Comparison of ENCODE assay signal across 9 cellular contexts in genomic region chr3:50519471-50520089, GRCh38. TPM values are rescaled to one million over a fixed set of nuclear protein-coding genes. Genes with fewer than 3 reads are reported as not detected.
DNase-seq lines count a peak whose midpoint lies in the region; ATAC-seq and TF ChIP-seq lines count a peak whose summit lies in the region.
"Had no signal": no experiment of that assay in that cellular context is flagged by ENCODE, and none has a peak within 500 bp of the region (broad histone marks: within the 10 kb centered on the region; RNA-seq: fewer than 3 reads in every experiment).

No MANE protein-coding gene starts in this region.

- ATAC-seq in HG02852 (IDR thresholded peaks at IDR 0.05; ENCODE audit: unreplicated experiment) (peak; percentile 58), upper lobe of right lung (peak; percentile 78)
- peak; percentile 78 to 82 for ATAC-seq in activated T-cell treated with anti-CD3 and anti-CD28 coated beads, Interleukin-2, amount 50 U/mL, for 4 hours

- peaks cover 20% of the 10 kb centered on the region for H3K4me1 ChIP-seq in upper lobe of right lung

- no peak overlapping the region for H3K4me3 Mint-ChIP-seq in activated T-cell treated with anti-CD3 and anti-CD28 coated beads, Interleukin-2, amount 50 U/mL, for 4 hours
- no peak overlapping the region for H3K4me3 Mint-ChIP-seq in osteocyte (ENCODE audit: unreplicated experiment)
- H3K4me3 Mint-ChIP-seq: activated naive CD8-positive, alpha-beta T cell had no signal

- intact Hi-C loops in upper lobe of right lung (cut with DNase I): no loop called here

- peaks cover 2% of the 10 kb centered on the region for H3K27me3 Mint-ChIP-seq in activated T-cell treated with anti-CD3 and anti-CD28 coated beads, Interleukin-2, amount 50 U/mL, for 4 hours (ENCODE audit: low read depth)
- peaks cover 31% of the 10 kb centered on the region for H3K27me3 Mint-ChIP-seq in osteocyte (ENCODE audit: unreplicated experiment)
- H3K27me3 Mint-ChIP-seq: activated naive CD8-positive, alpha-beta T cell had no signal

- H3K36me3 Mint-ChIP-seq in activated T-cell treated with anti-CD3 and anti-CD28 coated beads, Interleukin-2, amount 50 U/mL, for 4 hours (ENCODE audit: insufficient read depth): no peaks in the 10 kb centered on the region
- no peaks in the 10 kb centered on the region for H3K36me3 Mint-ChIP-seq in osteocyte (ENCODE audit: unreplicated experiment)
- H3K36me3 Mint-ChIP-seq: activated naive CD8-positive, alpha-beta T cell had no signal

- no peaks in the 10 kb centered on the region for H3K36me3 ChIP-seq in upper lobe of right lung

- no peak overlapping the region for H3K27ac ChIP-seq in upper lobe of right lung

- H3K27ac Mint-ChIP-seq in osteocyte (ENCODE audit: unreplicated experiment): no peak overlapping the region
- H3K27ac Mint-ChIP-seq: activated naive CD8-positive, alpha-beta T cell had no signal

- DNase-seq in COLO829 (ENCODE audit: low spot score) (peak; percentile 58), OCI-M1 (lab: John Stamatoyannopoulos, UW) (peak; percentile 66), fibroblast of peridontal ligament (ENCODE audit: extremely low read depth) (peak; percentile 22), osteocyte (ENCODE audit: extremely low spot score, unreplicated experiment) (no peak), upper lobe of right lung (peak; percentile 82), OCI-M2 (lab: John Stamatoyannopoulos, UW; ENCODE audit: unreplicated experiment) (no peak)
- peak; percentile 67 for DNase-seq in activated T-cell treated with anti-CD3 and anti-CD28 coated beads, Interleukin-2, amount 50 U/mL, for 4 hours

- H3K4me3 ChIP-seq in upper lobe of right lung: no peak overlapping the region

- no peaks in the 10 kb centered on the region for H3K27me3 ChIP-seq in upper lobe of right lung

- no peaks in the 10 kb centered on the region for H3K9me3 ChIP-seq in upper lobe of right lung

- peaks cover 6% of the 10 kb centered on the region for H3K4me1 Mint-ChIP-seq in activated T-cell treated with anti-CD3 and anti-CD28 coated beads, Interleukin-2, amount 50 U/mL, for 4 hours (ENCODE audit: low read depth)
- H3K4me1 Mint-ChIP-seq in osteocyte (ENCODE audit: unreplicated experiment): peaks cover 30% of the 10 kb centered on the region

- H3K9me3 Mint-ChIP-seq in activated T-cell treated with anti-CD3 and anti-CD28 coated beads, Interleukin-2, amount 50 U/mL, for 4 hours: no peaks in the 10 kb centered on the region
- no peaks in the 10 kb centered on the region for H3K9me3 Mint-ChIP-seq in osteocyte (ENCODE audit: unreplicated experiment)

- TF ChIP-seq CTCF in osteocyte (IDR thresholded peaks at IDR 0.05): peak; percentile 85
- TF ChIP-seq CTCF in upper lobe of right lung (IDR thresholded peaks at IDR 0.05): peak; percentile 90

RNA-seq across cellular contexts. Expression of gene CACNA2D2, which starts 16.1 kb away (rescaled TPM):
- under 1 TPM; 0.35 to 0.90 (median 0.58) TPM for total RNA-seq in activated T-cell treated with anti-CD3 and anti-CD28 coated beads, Interleukin-2, amount 50 U/mL, for 4 hours
- total RNA-seq in osteocyte (0.13 and 0.27 TPM in 2 replicates), upper lobe of right lung (119 TPM)

RNA-seq across cellular contexts. Expression of gene C3orf18, which starts 48.0 kb away (rescaled TPM):
- total RNA-seq in activated T-cell treated with anti-CD3 and anti-CD28 coated beads, Interleukin-2, amount 50 U/mL, for 4 hours: 10 to 100 TPM in 1 of 3 donors, 1 to 10 TPM in 2; 6.7 to 11.2 (median 9.0) TPM
- total RNA-seq in osteocyte (2.2 and 3.9 TPM in 2 replicates), upper lobe of right lung (6.9 TPM)

RNA-seq across cellular contexts. Expression of gene HEMK1, which starts 49.7 kb away (rescaled TPM):
- 10 to 100 TPM; 26.8 to 31.1 (median 27.4) TPM for total RNA-seq in activated T-cell treated with anti-CD3 and anti-CD28 coated beads, Interleukin-2, amount 50 U/mL, for 4 hours
- total RNA-seq in osteocyte (19.9 and 23.1 TPM in 2 replicates), upper lobe of right lung (28.3 TPM)

Comparison
In these comparisons a context has a peak if more than half of its experiments do, and no peak if none do; other contexts are left out.
1. DNase-seq: peak in COLO829 (single experiment), OCI-M1 (single experiment), activated T-cell treated with anti-CD3 and anti-CD28 coated beads, Interleukin-2, amount 50 U/mL, for 4 hours (single experiment), fibroblast of peridontal ligament (single experiment) and upper lobe of right lung (single experiment); none in osteocyte (single experiment) and OCI-M2 (single experiment).
2. RNA of gene CACNA2D2, which starts 16.1 kb away (total RNA-seq): 119 TPM in upper lobe of right lung (single experiment); 0.35 to 0.90 TPM in activated T-cell treated with anti-CD3 and anti-CD28 coated beads, Interleukin-2, amount 50 U/mL, for 4 hours and 0.13 to 0.27 TPM in osteocyte; every median in the first group is over 10 times any median in the second.
3. Peak in every context shown above with its lines, with median percentiles within 50 percentile points of each other: ATAC-seq.